Comparison of ENCODE assay signal across 19 cellular contexts in genomic region chr6:109507490-109508072, GRCh38.
A peak's percentile ranks its signal among the peaks of the same experiment; 100 is the strongest.
DNase-seq lines count a peak whose midpoint lies in the region; ATAC-seq and TF ChIP-seq lines count a peak whose summit lies in the region.
"Had no signal": no experiment of that assay in that cellular context is flagged by ENCODE, and none has a peak within 500 bp of the region (broad histone marks: within the 10 kb centered on the region; RNA-seq: fewer than 3 reads in every experiment).

No MANE protein-coding gene starts in this region.

- no peak for TF ChIP-seq CTCF in astrocyte of the spinal cord (IDR thresholded peaks at IDR 0.05; ENCODE audit: low read depth, low read length)
- TF ChIP-seq CTCF in nephron (IDR thresholded peaks at IDR 0.05; ENCODE audit: unreplicated experiment in 3 of 3): no peak

- H3K4me1 Mint-ChIP-seq in nephron: peaks cover 40% of the 10 kb centered on the region

- ATAC-seq in GM19035 (IDR thresholded peaks at IDR 0.05; ENCODE audit: unreplicated experiment): no peak
- ATAC-seq: CD8-positive, alpha-beta T cell; GM12878; PC-3 had no signal

- H3K9me3 Mint-ChIP-seq in nephron: no peaks in the 10 kb centered on the region
- H3K9me3 Mint-ChIP-seq: CD8-positive, alpha-beta T cell had no signal

- H3K27me3 Mint-ChIP-seq in nephron (ENCODE audit: low read depth): no peaks in the 10 kb centered on the region

- in situ Hi-C loops in astrocyte of the spinal cord (cut with HindIII; ENCODE audit: low sequenced_read_pairs): no loop called here

- no peaks in the 10 kb centered on the region for H3K36me3 Mint-ChIP-seq in nephron (ENCODE audit: low read depth)
- H3K36me3 Mint-ChIP-seq: CD8-positive, alpha-beta T cell had no signal

- H3K4me3 Mint-ChIP-seq in nephron: no peak overlapping the region
- H3K4me3 Mint-ChIP-seq: CD8-positive, alpha-beta T cell had no signal

- H3K4me3 ChIP-seq in astrocyte of the spinal cord (ENCODE audit: low read depth, low read length): no peak overlapping the region
- H3K4me3 ChIP-seq: GM12878, MG63, SJCRH30 had no signal

- DNase-seq in NCI-H2029 treated with DMSO at 0.1 percent for 48 hours (lab: John Stamatoyannopoulos, UW) (peak; percentile 57), NCI-H2029 (lab: John Stamatoyannopoulos, UW) (no peak), astrocyte of the spinal cord (ENCODE audit: low read depth, low spot score) (peak; percentile 61), anterior cingulate cortex (lab: John Stamatoyannopoulos, UW) (no peak)
- no peak for DNase-seq in effector CD8-positive, alpha-beta T cell (lab: John Stamatoyannopoulos, UW)
- DNase-seq in activated CD4-positive, alpha-beta T cell treated with anti-CD3 and anti-CD28 coated beads, Interleukin-2, amount 50 U/mL, for 1 hour: no peak
- DNase-seq: CD8-positive, alpha-beta T cell; DND-41; GOT3; Karpas-422; MG63; NCI-H1105; NCI-H1694 treated with DMSO at 0.1 percent for 48 hours; NCI-H69; PC-3; SJCRH30 had no signal

- H3K27ac Mint-ChIP-seq in nephron: peak overlapping the region; percentile 44 to 76 (median 71)
- H3K27ac Mint-ChIP-seq: CD8-positive, alpha-beta T cell had no signal

Comparison
In these comparisons a context has a peak if more than half of its experiments do, and no peak if none do; other contexts are left out.
1. DNase-seq: peak in NCI-H2029 treated with DMSO at 0.1 percent for 48 hours (single experiment) and astrocyte of the spinal cord (single experiment); none in NCI-H2029 (single experiment), effector CD8-positive, alpha-beta T cell (single experiment), activated CD4-positive, alpha-beta T cell treated with anti-CD3 and anti-CD28 coated beads, Interleukin-2, amount 50 U/mL, for 1 hour (single experiment) and anterior cingulate cortex (0 of 58).